In genomic region chrX:71563921-71564320, GRCh38 we compare ENCODE assay signal across 16 cellular contexts. TPM values are rescaled to one million over a fixed set of nuclear protein-coding genes. Genes with fewer than 3 reads are reported as not detected.
"Had no signal": no experiment of that assay in that cellular context is flagged by ENCODE, and none has a peak within 500 bp of the region (broad histone marks: within the 10 kb centered on the region; RNA-seq: fewer than 3 reads in every experiment).

No MANE protein-coding gene starts in this region.

- ATAC-seq: activated CD8-positive, alpha-beta T cell treated with anti-CD3 and anti-CD28 coated beads for 36 hours; esophagus mucosa; left lung; mucosa of descending colon; natural killer cell; stimulated activated memory B cell treated with anti-CD40 and anti-IgM and Interleukin-4, amounts not matched to agents 10 μg/mL and 1 μg/mL and 100 μg/mL, for 72 hours had no signal

- H3K4me3 ChIP-seq: cardiac muscle cell, hepatocyte, left lung, mucosa of descending colon had no signal

- H3K9me3 Mint-ChIP-seq: activated CD8-positive, alpha-beta T cell treated with anti-CD3 and anti-CD28 coated beads for 36 hours; natural killer cell; stimulated activated memory B cell treated with anti-CD40 and anti-IgM and Interleukin-4, amounts not matched to agents 10 μg/mL and 1 μg/mL and 100 μg/mL, for 72 hours had no signal

- H3K27ac Mint-ChIP-seq: natural killer cell; stimulated activated memory B cell treated with anti-CD40 and anti-IgM and Interleukin-4, amounts not matched to agents 10 μg/mL and 1 μg/mL and 100 μg/mL, for 72 hours had no signal

- H3K4me1 Mint-ChIP-seq: natural killer cell; stimulated activated memory B cell treated with anti-CD40 and anti-IgM and Interleukin-4, amounts not matched to agents 10 μg/mL and 1 μg/mL and 100 μg/mL, for 72 hours had no signal

- DNase-seq: activated CD4-positive, alpha-beta T cell treated with anti-CD3 and anti-CD28 coated beads for 4 hours; activated CD8-positive, alpha-beta T cell treated with anti-CD3 and anti-CD28 coated beads for 36 hours; activated gamma-delta T cell treated with Interleukin-2 at 50 U/mL for 16 hours; left lung; mammary epithelial cell; mucosa of descending colon; natural killer cell; posterior cingulate gyrus; retina; T-helper 2 cell had no signal

- H3K4me3 Mint-ChIP-seq: activated CD8-positive, alpha-beta T cell treated with anti-CD3 and anti-CD28 coated beads for 36 hours; natural killer cell; stimulated activated memory B cell treated with anti-CD40 and anti-IgM and Interleukin-4, amounts not matched to agents 10 μg/mL and 1 μg/mL and 100 μg/mL, for 72 hours had no signal

- H3K27me3 Mint-ChIP-seq: activated CD8-positive, alpha-beta T cell treated with anti-CD3 and anti-CD28 coated beads for 36 hours; stimulated activated memory B cell treated with anti-CD40 and anti-IgM and Interleukin-4, amounts not matched to agents 10 μg/mL and 1 μg/mL and 100 μg/mL, for 72 hours had no signal

RNA-seq across cellular contexts. Expression of gene CXCR3, which starts 54.4 kb away (rescaled TPM):
- total RNA-seq: cardiac muscle cell, esophagus mucosa, glomerular endothelial cell, hepatocyte, mammary epithelial cell had no signal
- polyA plus RNA-seq: cardiac muscle cell, hepatocyte, keratinocyte, mammary epithelial cell had no signal
